8 cellular contexts compared by ENCODE assay signal in genomic region chr15:97961067-97961954, GRCh38. TPM values are rescaled to one million over a fixed set of nuclear protein-coding genes. Genes with fewer than 3 reads are reported as not detected.
DNase-seq lines count a peak whose midpoint lies in the region; ATAC-seq and TF ChIP-seq lines count a peak whose summit lies in the region.

No MANE protein-coding gene starts in this region.

- no peak for ATAC-seq in GM21619 (IDR thresholded peaks at IDR 0.05; ENCODE audit: unreplicated experiment)

- POLR2A ChIA-PET in RWPE1 (lab: Yijun Ruan, JAX; ENCODE audit: low non-redundant PET) = no interaction called here

- no peaks in the 10 kb centered on the region for H3K27me3 ChIP-seq in layer of hippocampus (ENCODE audit: control insufficient read depth, insufficient read depth, low read length)

- no peak for TF ChIP-seq CTCF in RWPE1 (conservative IDR thresholded peaks at IDR 0.05; ENCODE audit: low read depth)

- DNase-seq in DMS53 (lab: John Stamatoyannopoulos, UW) (peak; percentile 32), DMS53 treated with DMSO at 0.1 percent for 48 hours (lab: John Stamatoyannopoulos, UW; ENCODE audit: unreplicated experiment) (no peak), RWPE1 (ENCODE audit: low spot score) (peak; percentile 37), cerebellum (ENCODE audit: low spot score) (peak; percentile 45), 8988T (no peak)
- DNase-seq in stimulated activated CD4-positive, alpha-beta T cell treated with anti-CD3 and anti-CD28 coated beads, Interleukin-2, amount 100 ng/mL, for 4 hours (ENCODE audit: low read depth) = peak; percentile 4

- CTCF ChIA-PET in RWPE1 (lab: Yijun Ruan, JAX) = interaction anchor here (0.7 kb wide), 1 partner anchor 118 kb away, joined by 3 read pairs; no protein-coding TSS in a partner anchor

- peak overlapping the region; percentile 83 for H3K27ac ChIP-seq in RWPE1
- peak overlapping the region; percentile 73 for H3K27ac ChIP-seq in layer of hippocampus (ENCODE audit: low read depth, low read length)

RNA-seq across cellular contexts. Expression of gene ARRDC4, which starts 0.8 kb away (rescaled TPM):
- 20.4 TPM for total RNA-seq in cerebellum

Comparison
In these comparisons a context has a peak if more than half of its experiments do, and no peak if none do; other contexts are left out.
1. DNase-seq: peak in DMS53 (single experiment), RWPE1 (single experiment), cerebellum (single experiment) and stimulated activated CD4-positive, alpha-beta T cell treated with anti-CD3 and anti-CD28 coated beads, Interleukin-2, amount 100 ng/mL, for 4 hours (single experiment); none in DMS53 treated with DMSO at 0.1 percent for 48 hours (single experiment) and 8988T (single experiment).